ENCODE assay signal across 1 cellular context in the genomic region with DNA sequence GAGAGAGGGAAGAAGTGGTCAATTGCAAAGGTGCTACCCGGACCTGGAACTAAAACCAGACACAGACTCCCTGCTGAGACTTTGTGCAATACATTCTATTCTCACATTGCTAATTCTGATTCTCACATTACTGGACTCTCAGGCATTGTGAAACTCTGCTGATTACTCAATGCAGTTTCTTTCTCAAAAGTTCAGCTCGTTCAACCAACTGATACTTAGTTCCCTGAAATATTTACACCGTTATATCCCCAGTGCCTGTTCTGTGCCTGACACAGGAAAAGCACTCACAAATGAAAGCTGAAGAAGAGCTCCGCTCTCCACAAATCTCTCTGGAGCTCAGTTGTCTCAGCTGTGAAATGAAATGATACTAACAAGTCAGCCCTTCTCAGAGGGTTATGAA.
TF ChIP-seq lines count a peak whose summit lies in the region.

No MANE protein-coding gene starts in this region.

TF ChIP-seq in SK-N-SH, 30 proteins besides CTCF, POLR2A, EP300 and RAD21 (continued from another document):
- TF ChIP-seq GABPA (IDR thresholded peaks at IDR 0.05; ENCODE audit: low read depth): no peak
- TF ChIP-seq, protein P1, sequence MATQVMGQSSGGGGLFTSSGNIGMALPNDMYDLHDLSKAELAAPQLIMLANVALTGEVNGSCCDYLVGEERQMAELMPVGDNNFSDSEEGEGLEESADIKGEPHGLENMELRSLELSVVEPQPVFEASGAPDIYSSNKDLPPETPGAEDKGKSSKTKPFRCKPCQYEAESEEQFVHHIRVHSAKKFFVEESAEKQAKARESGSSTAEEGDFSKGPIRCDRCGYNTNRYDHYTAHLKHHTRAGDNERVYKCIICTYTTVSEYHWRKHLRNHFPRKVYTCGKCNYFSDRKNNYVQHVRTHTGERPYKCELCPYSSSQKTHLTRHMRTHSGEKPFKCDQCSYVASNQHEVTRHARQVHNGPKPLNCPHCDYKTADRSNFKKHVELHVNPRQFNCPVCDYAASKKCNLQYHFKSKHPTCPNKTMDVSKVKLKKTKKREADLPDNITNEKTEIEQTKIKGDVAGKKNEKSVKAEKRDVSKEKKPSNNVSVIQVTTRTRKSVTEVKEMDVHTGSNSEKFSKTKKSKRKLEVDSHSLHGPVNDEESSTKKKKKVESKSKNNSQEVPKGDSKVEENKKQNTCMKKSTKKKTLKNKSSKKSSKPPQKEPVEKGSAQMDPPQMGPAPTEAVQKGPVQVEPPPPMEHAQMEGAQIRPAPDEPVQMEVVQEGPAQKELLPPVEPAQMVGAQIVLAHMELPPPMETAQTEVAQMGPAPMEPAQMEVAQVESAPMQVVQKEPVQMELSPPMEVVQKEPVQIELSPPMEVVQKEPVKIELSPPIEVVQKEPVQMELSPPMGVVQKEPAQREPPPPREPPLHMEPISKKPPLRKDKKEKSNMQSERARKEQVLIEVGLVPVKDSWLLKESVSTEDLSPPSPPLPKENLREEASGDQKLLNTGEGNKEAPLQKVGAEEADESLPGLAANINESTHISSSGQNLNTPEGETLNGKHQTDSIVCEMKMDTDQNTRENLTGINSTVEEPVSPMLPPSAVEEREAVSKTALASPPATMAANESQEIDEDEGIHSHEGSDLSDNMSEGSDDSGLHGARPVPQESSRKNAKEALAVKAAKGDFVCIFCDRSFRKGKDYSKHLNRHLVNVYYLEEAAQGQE (IDR thresholded peaks at IDR 0.05; ENCODE audit: low read depth, low read length): no peak
- TF ChIP-seq EZH2phosphoT487 (IDR thresholded peaks at IDR 0.05; ENCODE audit: borderline replicate concordance, low read depth): no peak
- TF ChIP-seq, protein P2, sequence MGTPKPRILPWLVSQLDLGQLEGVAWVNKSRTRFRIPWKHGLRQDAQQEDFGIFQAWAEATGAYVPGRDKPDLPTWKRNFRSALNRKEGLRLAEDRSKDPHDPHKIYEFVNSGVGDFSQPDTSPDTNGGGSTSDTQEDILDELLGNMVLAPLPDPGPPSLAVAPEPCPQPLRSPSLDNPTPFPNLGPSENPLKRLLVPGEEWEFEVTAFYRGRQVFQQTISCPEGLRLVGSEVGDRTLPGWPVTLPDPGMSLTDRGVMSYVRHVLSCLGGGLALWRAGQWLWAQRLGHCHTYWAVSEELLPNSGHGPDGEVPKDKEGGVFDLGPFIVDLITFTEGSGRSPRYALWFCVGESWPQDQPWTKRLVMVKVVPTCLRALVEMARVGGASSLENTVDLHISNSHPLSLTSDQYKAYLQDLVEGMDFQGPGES (IDR thresholded peaks at IDR 0.05; ENCODE audit: low read depth, low read length): no peak
- no peak for TF ChIP-seq RCOR1 (IDR thresholded peaks at IDR 0.05; ENCODE audit: low read length)
- TF ChIP-seq FOXM1 (IDR thresholded peaks at IDR 0.05; ENCODE audit: low read depth): no peak
- TF ChIP-seq POLR2AphosphoS5 (IDR thresholded peaks at IDR 0.05; ENCODE audit: low read depth, low read length): no peak
